In genomic region chr11:72824811-72825505, GRCh38 we compare ENCODE assay signal across 2 cellular contexts.
A peak's percentile ranks its signal among the peaks of the same experiment; 100 is the strongest.
TF ChIP-seq lines count a peak whose summit lies in the region.

No MANE protein-coding gene starts in this region.

TF ChIP-seq in IMR-90, 13 proteins besides CTCF, POLR2A, EP300 and RAD21:
- TF ChIP-seq USF2 (IDR thresholded peaks at IDR 0.05; ENCODE audit: low read depth, low read length) (no peak), FOS (IDR thresholded peaks at IDR 0.05; ENCODE audit: low read depth, low read length) (no peak), CHD1 (IDR thresholded peaks at IDR 0.05; ENCODE audit: low read depth, low read length) (no peak), MAFK (IDR thresholded peaks at IDR 0.05; ENCODE audit: low read depth, low read length) (no peak), NFE2L2 (IDR thresholded peaks at IDR 0.05; ENCODE audit: low read depth, low read length) (no peak), RFX5 (IDR thresholded peaks at IDR 0.05; ENCODE audit: low read depth, low read length) (no peak), MXI1 (IDR thresholded peaks at IDR 0.05; ENCODE audit: borderline replicate concordance, low read depth, low read length) (no peak), MAZ (IDR thresholded peaks at IDR 0.05; ENCODE audit: borderline replicate concordance, low read depth, low read length) (no peak), CEBPB (IDR thresholded peaks at IDR 0.05; ENCODE audit: low read depth, low read length) (no peak), BHLHE40 (IDR thresholded peaks at IDR 0.05; ENCODE audit: low read depth, low read length) (no peak)
TF ChIP-seq in IMR-90: peak in this region for 0.

TF ChIP-seq in GM12878, 131 proteins besides CTCF, POLR2A, EP300 and RAD21:
- TF ChIP-seq BCL3 (IDR thresholded peaks at IDR 0.05; ENCODE audit: borderline replicate concordance, insufficient read depth, low read depth, low read length, poor library complexity, severe bottlenecking) (peak; percentile 52), SMAD5 (IDR thresholded peaks at IDR 0.05; ENCODE audit: low read depth) (0 out of 2 replicates have a peak, but pooled peaks have one; percentile 34), ATF7 (IDR thresholded peaks at IDR 0.05; ENCODE audit: low read depth) (no peak), ETV6 (conservative IDR thresholded peaks at IDR 0.05 in 1 of 2, IDR thresholded peaks at IDR 0.05 in 1 of 2; ENCODE audit: borderline replicate concordance in 1 of 2, low read depth in 1 of 2) (no peak), IRF4 (IDR thresholded peaks at IDR 0.05; ENCODE audit: low read depth, low read length) (no peak), EZH2 (IDR thresholded peaks at IDR 0.05; ENCODE audit: borderline replicate concordance, control insufficient read depth, low read depth, low read length) (no peak), POLR2AphosphoS5 (IDR thresholded peaks at IDR 0.05; ENCODE audit: low read length) (peak; percentile 56; the same call in 1 of the 2 replicates)
